In the genomic region with DNA sequence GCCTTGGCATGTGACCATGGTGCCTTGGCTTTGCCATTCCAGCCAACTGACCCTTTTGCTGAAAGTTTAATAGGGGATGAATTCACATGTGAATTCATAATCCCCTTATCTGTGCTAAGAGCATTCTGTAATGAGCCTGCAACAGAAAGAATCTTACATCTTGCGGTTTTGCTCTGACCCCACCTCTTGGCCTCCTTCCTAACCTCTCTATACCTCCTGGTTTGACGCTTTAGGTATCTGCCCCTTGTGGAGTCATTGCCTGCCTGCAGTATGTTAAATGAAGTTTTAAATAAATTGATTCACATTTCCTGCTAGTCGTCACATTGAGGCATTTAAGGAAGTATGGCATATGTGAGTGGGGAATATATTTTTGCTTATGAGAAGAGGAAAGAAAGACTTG, we compare ENCODE assay signal across 29 cellular contexts.
DNase-seq lines count a peak whose midpoint lies in the region; ATAC-seq and TF ChIP-seq lines count a peak whose summit lies in the region.
"Had no signal": no experiment of that assay in that cellular context is flagged by ENCODE, and none has a peak within 500 bp of the region (broad histone marks: within the 10 kb centered on the region; RNA-seq: fewer than 3 reads in every experiment).

No MANE protein-coding gene starts in this region.

- H3K4me2 ChIP-seq in GM23338, result no peak overlapping the region

- no peak overlapping the region for H3K27ac ChIP-seq in GM23338 (ENCODE audit: low read depth)
- H3K27ac ChIP-seq: C4-2B, heart left ventricle, SJCRH30 had no signal

- no peaks in the 10 kb centered on the region for H3K4me1 ChIP-seq in GM23338 (ENCODE audit: insufficient read depth)
- H3K4me1 ChIP-seq: SJCRH30 had no signal

- no peaks in the 10 kb centered on the region for H3K9me3 Mint-ChIP-seq in GM23338
- H3K9me3 Mint-ChIP-seq in WTC11, result no peaks in the 10 kb centered on the region
- peaks cover under 1% of the 10 kb centered on the region for H3K9me3 Mint-ChIP-seq in nephron progenitor cell
- H3K9me3 Mint-ChIP-seq: activated CD4-positive, alpha-beta T cell treated with anti-CD3 and anti-CD28 coated beads, Interleukin-2, amount 10 ng/mL, durations not matched to agents 24 days and 14 days; activated naive CD4-positive, alpha-beta T cell treated with anti-CD3 and anti-CD28 coated beads for 36 hours; immature natural killer cell; naive B cell had no signal

- H2AFZ ChIP-seq in GM23338, result no peak overlapping the region

- H3K4me1 Mint-ChIP-seq in GM23338 (no peaks in the 10 kb centered on the region), WTC11 (no peaks in the 10 kb centered on the region), nephron progenitor cell (peaks cover 20% of the 10 kb centered on the region)
- H3K4me1 Mint-ChIP-seq: activated CD4-positive, alpha-beta T cell treated with anti-CD3 and anti-CD28 coated beads, Interleukin-2, amount 10 ng/mL, durations not matched to agents 24 days and 14 days; immature natural killer cell; naive B cell had no signal

- CTCF ChIA-PET in WTC11 (lab: Charles Lee), result no interaction called here

- POLR2A ChIA-PET in WTC11 (lab: Charles Lee), result no interaction called here

- TF ChIP-seq CTCF in GM23338 (conservative IDR thresholded peaks at IDR 0.05; ENCODE audit: low read depth in 2 of 2) (no peak; a peak in 1 of 4 replicates), WTC11 (IDR thresholded peaks at IDR 0.05) (no peak), nephron progenitor cell (IDR thresholded peaks at IDR 0.05) (no peak), GM13976 (IDR thresholded peaks at IDR 0.05; ENCODE audit: borderline replicate concordance, control extremely low read depth, extremely low read depth, insufficient read depth, missing control alignments) (no peak)

- H3K79me2 ChIP-seq in GM23338 (replicated peaks; ENCODE audit: insufficient read depth), result no peaks in the 10 kb centered on the region

- H3K36me3 Mint-ChIP-seq in GM23338 (ENCODE audit: low read depth), result no peaks in the 10 kb centered on the region
- no peaks in the 10 kb centered on the region for H3K36me3 Mint-ChIP-seq in WTC11
- H3K36me3 Mint-ChIP-seq in nephron progenitor cell (ENCODE audit: low read depth), result peaks cover 4% of the 10 kb centered on the region
- H3K36me3 Mint-ChIP-seq: immature natural killer cell had no signal

- in situ Hi-C loops in GM13976 (cut with MboI; ENCODE audit: low sequenced_read_pairs, unreplicated experiment), result no loop called here

- H3K27me3 Mint-ChIP-seq in GM23338 (ENCODE audit: insufficient read depth, low read depth, poor library complexity) (peaks cover 4% of the 10 kb centered on the region), WTC11 (ENCODE audit: low read depth) (peaks cover 15% of the 10 kb centered on the region; the same call in 1 of the 2 replicates), nephron progenitor cell (ENCODE audit: low read depth, poor library complexity) (peaks cover 4% of the 10 kb centered on the region)
- H3K27me3 Mint-ChIP-seq: activated CD4-positive, alpha-beta T cell treated with anti-CD3 and anti-CD28 coated beads, Interleukin-2, amount 10 ng/mL, durations not matched to agents 24 days and 14 days had no signal

- no peak overlapping the region for H3K27ac Mint-ChIP-seq in GM23338
- H3K27ac Mint-ChIP-seq in WTC11, result no peak overlapping the region
- H3K27ac Mint-ChIP-seq in nephron progenitor cell, result peak overlapping the region; percentile 13
- H3K27ac Mint-ChIP-seq: activated CD4-positive, alpha-beta T cell treated with anti-CD3 and anti-CD28 coated beads, Interleukin-2, amount 10 ng/mL, durations not matched to agents 24 days and 14 days; activated naive CD4-positive, alpha-beta T cell treated with anti-CD3 and anti-CD28 coated beads for 36 hours; immature natural killer cell; naive B cell had no signal

- no peaks in the 10 kb centered on the region for H4K20me1 ChIP-seq in GM23338 (replicated peaks; ENCODE audit: insufficient read depth)

- H3K4me3 ChIP-seq in GM23338, result no peak overlapping the region
- H3K4me3 ChIP-seq: heart left ventricle, SJCRH30, skin epidermis had no signal

- peak; percentile 65 for ATAC-seq in GM23338
- ATAC-seq in WTC11, result peak; percentile 64
- no peak for ATAC-seq in GM21619 (IDR thresholded peaks at IDR 0.05; ENCODE audit: unreplicated experiment)
- ATAC-seq in stimulated activated naive CD8-positive, alpha-beta T cell treated with anti-CD3 and anti-CD28 coated beads, Interleukin-15, Interleukin-2, amounts not matched to agents 100 U/mL and 50 U/mL, for 24 hours, result no peak
- ATAC-seq: heart left ventricle, left lobe of liver, Panc1 had no signal

- no peaks in the 10 kb centered on the region for H3K36me3 ChIP-seq in GM23338 (ENCODE audit: insufficient read depth)
- H3K36me3 ChIP-seq: heart left ventricle, SJCRH30 had no signal

- no peaks in the 10 kb centered on the region; the same call in 1 of the 2 replicates for H3K9me2 ChIP-seq in GM23338 (ENCODE audit: insufficient read depth)

- H3F3A ChIP-seq in GM23338 (replicated peaks; ENCODE audit: low read depth), result no peaks in the 10 kb centered on the region

- DNase-seq in GM23338 (ENCODE audit: low spot score) (peak; percentile 43), MV-4-11 (lab: John Stamatoyannopoulos, UW) (peak; percentile 13), WTC11 (ENCODE audit: low spot score) (no peak), nephron progenitor cell (no peak), GM13976 (ENCODE audit: low spot score) (no peak)
- no peak for DNase-seq in stimulated activated naive CD8-positive, alpha-beta T cell treated with anti-CD3 and anti-CD28 coated beads, Interleukin-15, Interleukin-2, amounts not matched to agents 100 U/mL and 50 U/mL, for 24 hours
- DNase-seq: activated CD4-positive, alpha-beta T cell treated with anti-CD3 and anti-CD28 coated beads, Interleukin-2, amount 10 ng/mL, durations not matched to agents 24 days and 14 days; activated naive CD4-positive, alpha-beta T cell treated with anti-CD3 and anti-CD28 coated beads for 36 hours; anterior cingulate cortex; Calu3; caudate nucleus; H7; heart left ventricle; immature natural killer cell; naive B cell; NCI-H1105 treated with DMSO at 0.1 percent for 48 hours; NCI-H2029 treated with DMSO at 0.1 percent for 48 hours; NCI-H345; NCI-H774; occipital lobe; SJCRH30; stimulated activated CD4-positive, alpha-beta T cell treated with anti-CD3 and anti-CD28 coated beads, Interleukin-2, amount 100 ng/mL, for 24 hours; substantia nigra; T-helper 1 cell had no signal

- H3K4me3 Mint-ChIP-seq in GM23338 (no peak overlapping the region), WTC11 (no peak overlapping the region), nephron progenitor cell (no peak overlapping the region)
- H3K4me3 Mint-ChIP-seq: activated CD4-positive, alpha-beta T cell treated with anti-CD3 and anti-CD28 coated beads, Interleukin-2, amount 10 ng/mL, durations not matched to agents 24 days and 14 days; activated naive CD4-positive, alpha-beta T cell treated with anti-CD3 and anti-CD28 coated beads for 36 hours; immature natural killer cell; naive B cell had no signal

- no peaks in the 10 kb centered on the region for H3K27me3 ChIP-seq in GM23338 (ENCODE audit: insufficient read depth)
- H3K27me3 ChIP-seq: heart left ventricle had no signal

TF ChIP-seq in GM23338, 12 proteins besides CTCF, POLR2A, EP300 and RAD21 (continues in another document):
- TF ChIP-seq, protein P1, sequence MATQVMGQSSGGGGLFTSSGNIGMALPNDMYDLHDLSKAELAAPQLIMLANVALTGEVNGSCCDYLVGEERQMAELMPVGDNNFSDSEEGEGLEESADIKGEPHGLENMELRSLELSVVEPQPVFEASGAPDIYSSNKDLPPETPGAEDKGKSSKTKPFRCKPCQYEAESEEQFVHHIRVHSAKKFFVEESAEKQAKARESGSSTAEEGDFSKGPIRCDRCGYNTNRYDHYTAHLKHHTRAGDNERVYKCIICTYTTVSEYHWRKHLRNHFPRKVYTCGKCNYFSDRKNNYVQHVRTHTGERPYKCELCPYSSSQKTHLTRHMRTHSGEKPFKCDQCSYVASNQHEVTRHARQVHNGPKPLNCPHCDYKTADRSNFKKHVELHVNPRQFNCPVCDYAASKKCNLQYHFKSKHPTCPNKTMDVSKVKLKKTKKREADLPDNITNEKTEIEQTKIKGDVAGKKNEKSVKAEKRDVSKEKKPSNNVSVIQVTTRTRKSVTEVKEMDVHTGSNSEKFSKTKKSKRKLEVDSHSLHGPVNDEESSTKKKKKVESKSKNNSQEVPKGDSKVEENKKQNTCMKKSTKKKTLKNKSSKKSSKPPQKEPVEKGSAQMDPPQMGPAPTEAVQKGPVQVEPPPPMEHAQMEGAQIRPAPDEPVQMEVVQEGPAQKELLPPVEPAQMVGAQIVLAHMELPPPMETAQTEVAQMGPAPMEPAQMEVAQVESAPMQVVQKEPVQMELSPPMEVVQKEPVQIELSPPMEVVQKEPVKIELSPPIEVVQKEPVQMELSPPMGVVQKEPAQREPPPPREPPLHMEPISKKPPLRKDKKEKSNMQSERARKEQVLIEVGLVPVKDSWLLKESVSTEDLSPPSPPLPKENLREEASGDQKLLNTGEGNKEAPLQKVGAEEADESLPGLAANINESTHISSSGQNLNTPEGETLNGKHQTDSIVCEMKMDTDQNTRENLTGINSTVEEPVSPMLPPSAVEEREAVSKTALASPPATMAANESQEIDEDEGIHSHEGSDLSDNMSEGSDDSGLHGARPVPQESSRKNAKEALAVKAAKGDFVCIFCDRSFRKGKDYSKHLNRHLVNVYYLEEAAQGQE (IDR thresholded peaks at IDR 0.05; ENCODE audit: unreplicated experiment), result no peak

TF ChIP-seq in WTC11, 78 proteins besides CTCF, POLR2A, EP300 and RAD21 (continues in another document):
- TF ChIP-seq, protein P2, sequence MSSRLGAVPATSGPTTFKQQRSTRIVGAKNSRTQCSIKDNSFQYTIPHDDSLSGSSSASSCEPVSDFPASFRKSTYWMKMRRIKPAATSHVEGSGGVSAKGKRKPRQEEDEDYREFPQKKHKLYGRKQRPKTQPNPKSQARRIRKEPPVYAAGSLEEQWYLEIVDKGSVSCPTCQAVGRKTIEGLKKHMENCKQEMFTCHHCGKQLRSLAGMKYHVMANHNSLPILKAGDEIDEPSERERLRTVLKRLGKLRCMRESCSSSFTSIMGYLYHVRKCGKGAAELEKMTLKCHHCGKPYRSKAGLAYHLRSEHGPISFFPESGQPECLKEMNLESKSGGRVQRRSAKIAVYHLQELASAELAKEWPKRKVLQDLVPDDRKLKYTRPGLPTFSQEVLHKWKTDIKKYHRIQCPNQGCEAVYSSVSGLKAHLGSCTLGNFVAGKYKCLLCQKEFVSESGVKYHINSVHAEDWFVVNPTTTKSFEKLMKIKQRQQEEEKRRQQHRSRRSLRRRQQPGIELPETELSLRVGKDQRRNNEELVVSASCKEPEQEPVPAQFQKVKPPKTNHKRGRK (CRISPR knock-in tag; IDR thresholded peaks at IDR 0.05; ENCODE audit: borderline replicate concordance), result no peak
- TF ChIP-seq, protein P3, sequence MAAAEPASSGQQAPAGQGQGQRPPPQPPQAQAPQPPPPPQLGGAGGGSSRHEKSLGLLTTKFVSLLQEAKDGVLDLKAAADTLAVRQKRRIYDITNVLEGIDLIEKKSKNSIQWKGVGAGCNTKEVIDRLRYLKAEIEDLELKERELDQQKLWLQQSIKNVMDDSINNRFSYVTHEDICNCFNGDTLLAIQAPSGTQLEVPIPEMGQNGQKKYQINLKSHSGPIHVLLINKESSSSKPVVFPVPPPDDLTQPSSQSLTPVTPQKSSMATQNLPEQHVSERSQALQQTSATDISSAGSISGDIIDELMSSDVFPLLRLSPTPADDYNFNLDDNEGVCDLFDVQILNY (CRISPR knock-in tag; IDR thresholded peaks at IDR 0.05), result no peak
- no peak for TF ChIP-seq NFYB (CRISPR knock-in tag; conservative IDR thresholded peaks at IDR 0.05; ENCODE audit: low read depth)

Comparison
In these comparisons a context has a peak if more than half of its experiments do, and no peak if none do; other contexts are left out.
1. ATAC-seq: peak in GM23338 (single experiment) and WTC11 (single experiment); none in GM21619 (single experiment) and stimulated activated naive CD8-positive, alpha-beta T cell treated with anti-CD3 and anti-CD28 coated beads, Interleukin-15, Interleukin-2, amounts not matched to agents 100 U/mL and 50 U/mL, for 24 hours (single experiment).
2. DNase-seq: peak in GM23338 (single experiment) and MV-4-11 (single experiment); none in WTC11 (single experiment), nephron progenitor cell (single experiment), stimulated activated naive CD8-positive, alpha-beta T cell treated with anti-CD3 and anti-CD28 coated beads, Interleukin-15, Interleukin-2, amounts not matched to agents 100 U/mL and 50 U/mL, for 24 hours (single experiment) and GM13976 (single experiment).